ENCODE assay signal across 9 cellular contexts in genomic region chr13:95307507-95307906, GRCh38.
"Had no signal": no experiment of that assay in that cellular context is flagged by ENCODE, and none has a peak within 500 bp of the region (broad histone marks: within the 10 kb centered on the region; RNA-seq: fewer than 3 reads in every experiment).

No MANE protein-coding gene starts in this region.

- DNase-seq: GM23248, GOT3, H7, H9, HCEC 1CT, HFFc6 had no signal

- H3K36me3 ChIP-seq: HAP-1 had no signal

- H3K4me1 ChIP-seq: HAP-1 had no signal

- H3K27ac Mint-ChIP-seq: GM23338, H9, HFFc6 had no signal

- H3K4me3 Mint-ChIP-seq: GM23338, H9, HFFc6 had no signal

- H3K9me3 ChIP-seq: HAP-1 had no signal

- H3K4me2 ChIP-seq: GM23338 had no signal

- H2AFZ ChIP-seq: GM23248, GM23338 had no signal

- H3K9me3 Mint-ChIP-seq: HFFc6 had no signal

- H3K4me1 Mint-ChIP-seq: GM23338 had no signal

- H3K27ac ChIP-seq: GM23248 had no signal

- H3K4me3 ChIP-seq: GM23248, GM23338, HAP-1 had no signal

- ATAC-seq: GM23338, HCT116 had no signal

- H3K9ac ChIP-seq: GM23248 had no signal
